Comparison of ENCODE assay signal across 8 cellular contexts in genomic region chr6:722077-722524, GRCh38. TPM values are rescaled to one million over a fixed set of nuclear protein-coding genes. Genes with fewer than 3 reads are reported as not detected.
DNase-seq lines count a peak whose midpoint lies in the region; ATAC-seq, FAIRE-seq and TF ChIP-seq lines count a peak whose summit lies in the region.

No MANE protein-coding gene starts in this region.

- H3K4me1 ChIP-seq in foreskin keratinocyte: no peaks in the 10 kb centered on the region
- H3K4me1 ChIP-seq in thoracic aorta (ENCODE audit: control insufficient read depth in 1 of 2, low read depth in 2 of 2): no peaks in the 10 kb centered on the region

- FAIRE-seq in G401.6 (lab: Jason Lieb, UNC): peak; percentile 92

- H3K4me3 ChIP-seq in thoracic aorta: no peak overlapping the region

- no peaks in the 10 kb centered on the region for H3K36me3 ChIP-seq in thoracic aorta

- peak; percentile 90 for ATAC-seq in foreskin keratinocyte
- no peak for ATAC-seq in omental fat pad (ENCODE audit: low FRiP score)
- peak; percentile 35 for ATAC-seq in thoracic aorta (ENCODE audit: insufficient number of reproducible peaks, low FRiP score, low read depth)
- no peak for ATAC-seq in HG03045 (IDR thresholded peaks at IDR 0.05; ENCODE audit: unreplicated experiment)

- H3K9me3 ChIP-seq in thoracic aorta: no peaks in the 10 kb centered on the region

- DNase-seq in KG1 (lab: John Stamatoyannopoulos, UW) (peak; percentile 42), SK-N-DZ (ENCODE audit: low spot score) (peak; percentile 60), activated gamma-delta T cell (lab: John Stamatoyannopoulos, UW) (peak; percentile 22), foreskin keratinocyte (peak; percentile 26 to 49), omental fat pad (ENCODE audit: low spot score) (peak; percentile 59), thoracic aorta (ENCODE audit: low spot score) (peak; percentile 12)

- no peak overlapping the region for H3K27ac ChIP-seq in foreskin keratinocyte
- H3K27ac ChIP-seq in thoracic aorta: no peak overlapping the region

- TF ChIP-seq CTCF in foreskin keratinocyte (conservative IDR thresholded peaks at IDR 0.05) (peak; percentile 89), omental fat pad (IDR thresholded peaks at IDR 0.05) (peak in 1 of 3 donors; percentile 11), thoracic aorta (IDR thresholded peaks at IDR 0.05) (peak; percentile 73)

- H3K27me3 ChIP-seq in foreskin keratinocyte: peaks cover 6% of the 10 kb centered on the region
- H3K27me3 ChIP-seq in thoracic aorta (replicated peaks; ENCODE audit: insufficient read depth): no peaks in the 10 kb centered on the region

RNA-seq across cellular contexts. Expression of gene EXOC2, which starts 29.2 kb away (rescaled TPM):
- polyA plus RNA-seq in SK-N-DZ (2014; cell fraction: cytosol; rRNA removed): 20.3 and 27.5 TPM in 2 replicates
- polyA plus RNA-seq in SK-N-DZ (2014; cell fraction: nucleus; rRNA removed): 11.2 and 14.4 TPM in 2 replicates
- 27.0 and 31.5 TPM in 2 replicates for total RNA-seq in foreskin keratinocyte
- polyA plus RNA-seq in foreskin keratinocyte: 10.6 and 10.8 TPM in 2 replicates
- 10 to 100 TPM; 18.1 to 32.3 (median 21.6) TPM for total RNA-seq in omental fat pad
- total RNA-seq in thoracic aorta: 10 to 100 TPM; 17.2 to 24.1 TPM

Comparison
In these comparisons a context has a peak if more than half of its experiments do, and no peak if none do; other contexts are left out.
1. ATAC-seq: peak in foreskin keratinocyte (single experiment) and thoracic aorta (single experiment); none in omental fat pad (single experiment) and HG03045 (single experiment).
2. Peak in every context shown above with its lines, with median percentiles within 50 percentile points of each other: DNase-seq.